ENCODE assay signal across 18 cellular contexts in genomic region chr18:68555935-68556334, GRCh38.
A peak's percentile ranks its signal among the peaks of the same experiment; 100 is the strongest.
DNase-seq lines count a peak whose midpoint lies in the region; ATAC-seq and TF ChIP-seq lines count a peak whose summit lies in the region.
"Had no signal": no experiment of that assay in that cellular context is flagged by ENCODE, and none has a peak within 500 bp of the region (broad histone marks: within the 10 kb centered on the region; RNA-seq: fewer than 3 reads in every experiment).

No MANE protein-coding gene starts in this region.

- H3K9me3 Mint-ChIP-seq in CD8-positive, alpha-beta memory T cell: no peaks in the 10 kb centered on the region
- H3K9me3 Mint-ChIP-seq: CD8-positive, alpha-beta T cell; H9; T-cell had no signal

- no peaks in the 10 kb centered on the region for H4K20me1 ChIP-seq in osteoblast (ENCODE audit: insufficient read depth, low read length)

- H3K27me3 Mint-ChIP-seq in CD8-positive, alpha-beta memory T cell: no peaks in the 10 kb centered on the region

- H3K4me3 ChIP-seq in osteoblast (ENCODE audit: insufficient read depth, low read length): no peak overlapping the region
- no peak overlapping the region for H3K4me3 ChIP-seq in CD8-positive, alpha-beta memory T cell (ENCODE audit: low read length)
- H3K4me3 ChIP-seq: SJSA1 had no signal

- no peak for TF ChIP-seq CTCF in osteoblast (IDR thresholded peaks at IDR 0.05; ENCODE audit: extremely low read depth, low read depth, low read length)

- H3K79me2 ChIP-seq in osteoblast (ENCODE audit: insufficient read depth, low read length): no peaks in the 10 kb centered on the region

- H3K27ac Mint-ChIP-seq in CD8-positive, alpha-beta memory T cell: no peak overlapping the region
- H3K27ac Mint-ChIP-seq: CD8-positive, alpha-beta T cell; H9; T-cell had no signal

- no peak overlapping the region for H3K4me3 Mint-ChIP-seq in CD8-positive, alpha-beta memory T cell
- H3K4me3 Mint-ChIP-seq: CD8-positive, alpha-beta T cell; H9; T-cell had no signal

- CTCF ChIA-PET in CD8-positive, alpha-beta memory T cell (lab: Charles Lee): no interaction called here

- H3K27me3 ChIP-seq in osteoblast (ENCODE audit: insufficient read depth, low read length): no peaks in the 10 kb centered on the region
- H3K27me3 ChIP-seq in CD8-positive, alpha-beta memory T cell (ENCODE audit: insufficient read depth, low read length, poor library complexity, severe bottlenecking): no peaks in the 10 kb centered on the region
- H3K27me3 ChIP-seq: SJSA1 had no signal

- H3K36me3 ChIP-seq in osteoblast (ENCODE audit: insufficient read depth, low read length): no peaks in the 10 kb centered on the region
- H3K36me3 ChIP-seq in CD8-positive, alpha-beta memory T cell (ENCODE audit: insufficient read depth, low read length): no peaks in the 10 kb centered on the region
- H3K36me3 ChIP-seq: SJSA1 had no signal

- H2AFZ ChIP-seq in osteoblast (ENCODE audit: low read length): peak overlapping the region; percentile 17

- DNase-seq in ELR (ENCODE audit: low read depth) (peak; percentile 75), M059J (ENCODE audit: low read depth) (peak; percentile 77), epithelial cell of prostate (ENCODE audit: low read depth, low spot score) (peak; percentile 69), osteoblast (ENCODE audit: insufficient read length, low spot score, missing footprints) (no peak)
- DNase-seq in CD8-positive, alpha-beta memory T cell: no peak
- DNase-seq: CD8-positive, alpha-beta T cell; H9; KBM-7; NCI-H1105 treated with DMSO at 0.1 percent for 48 hours; NCI-H187; NCI-H446 treated with DMSO at 0.1 percent for 48 hours; T-cell had no signal

- no peaks in the 10 kb centered on the region for H3K4me1 Mint-ChIP-seq in CD8-positive, alpha-beta memory T cell
- H3K4me1 Mint-ChIP-seq: H9, T-cell had no signal

- H3K4me2 ChIP-seq in osteoblast (ENCODE audit: insufficient read depth, low read length): no peak overlapping the region

- H3K27ac ChIP-seq in epithelial cell of prostate (peak overlapping the region; percentile 51), osteoblast (ENCODE audit: low read depth, low read length) (no peak overlapping the region)
- no peak overlapping the region for H3K27ac ChIP-seq in CD8-positive, alpha-beta memory T cell (ENCODE audit: low read depth, low read length)
- H3K27ac ChIP-seq: HL-60, RWPE1, SJSA1 had no signal

- POLR2A ChIA-PET in CD8-positive, alpha-beta memory T cell (lab: Charles Lee): no interaction called here

- no peaks in the 10 kb centered on the region for H3K36me3 Mint-ChIP-seq in CD8-positive, alpha-beta memory T cell
- H3K36me3 Mint-ChIP-seq: CD8-positive, alpha-beta T cell; T-cell had no signal

- H3K9me3 ChIP-seq in osteoblast (ENCODE audit: low read depth, low read length): no peaks in the 10 kb centered on the region
- H3K9me3 ChIP-seq in CD8-positive, alpha-beta memory T cell (ENCODE audit: low read length): no peaks in the 10 kb centered on the region
- H3K9me3 ChIP-seq: SJSA1 had no signal

- ATAC-seq in GM18502 (IDR thresholded peaks at IDR 0.05; ENCODE audit: poor library complexity, unreplicated experiment) (no peak), HG02840 (IDR thresholded peaks at IDR 0.05; ENCODE audit: low FRiP score, unreplicated experiment) (no peak), HG03139 (IDR thresholded peaks at IDR 0.05; ENCODE audit: unreplicated experiment) (no peak)
- ATAC-seq: CD8-positive, alpha-beta T cell; T-cell had no signal

- H3K4me1 ChIP-seq in osteoblast (ENCODE audit: insufficient read depth, low read length): no peaks in the 10 kb centered on the region
- H3K4me1 ChIP-seq in CD8-positive, alpha-beta memory T cell (ENCODE audit: insufficient read depth, low read length): no peaks in the 10 kb centered on the region
- H3K4me1 ChIP-seq: SJSA1 had no signal

Comparison
In these comparisons a context has a peak if more than half of its experiments do, and no peak if none do; other contexts are left out.
1. DNase-seq: peak in ELR (single experiment), M059J (single experiment) and epithelial cell of prostate (single experiment); none in osteoblast (single experiment) and CD8-positive, alpha-beta memory T cell (0 of 5).